ENCODE assay signal across 1 cellular context in the genomic region with DNA sequence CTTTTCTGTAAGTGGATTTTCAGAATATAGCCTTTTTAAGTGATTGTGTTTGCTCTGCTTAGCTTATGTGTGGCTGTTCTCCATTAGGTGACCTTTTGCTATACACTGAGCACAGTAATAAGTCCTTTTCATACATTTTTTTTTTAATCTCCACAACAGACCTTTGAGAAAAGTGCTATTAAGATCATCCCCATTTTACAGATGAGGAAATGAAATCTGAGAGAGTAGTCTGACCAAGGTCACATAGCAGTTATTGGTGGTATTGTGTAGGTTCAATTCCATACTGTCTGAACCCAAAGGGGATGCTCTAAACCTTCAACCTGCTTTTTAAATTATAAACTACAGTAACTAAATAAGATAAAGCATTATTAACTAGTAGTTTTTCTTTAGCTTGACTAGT.
TF ChIP-seq lines count a peak whose summit lies in the region.

No MANE protein-coding gene starts in this region.

TF ChIP-seq in WTC11, 78 proteins besides CTCF, POLR2A, EP300 and RAD21 (continued from another document):
- TF ChIP-seq, protein P1, sequence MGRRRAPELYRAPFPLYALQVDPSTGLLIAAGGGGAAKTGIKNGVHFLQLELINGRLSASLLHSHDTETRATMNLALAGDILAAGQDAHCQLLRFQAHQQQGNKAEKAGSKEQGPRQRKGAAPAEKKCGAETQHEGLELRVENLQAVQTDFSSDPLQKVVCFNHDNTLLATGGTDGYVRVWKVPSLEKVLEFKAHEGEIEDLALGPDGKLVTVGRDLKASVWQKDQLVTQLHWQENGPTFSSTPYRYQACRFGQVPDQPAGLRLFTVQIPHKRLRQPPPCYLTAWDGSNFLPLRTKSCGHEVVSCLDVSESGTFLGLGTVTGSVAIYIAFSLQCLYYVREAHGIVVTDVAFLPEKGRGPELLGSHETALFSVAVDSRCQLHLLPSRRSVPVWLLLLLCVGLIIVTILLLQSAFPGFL (CRISPR knock-in tag; IDR thresholded peaks at IDR 0.05; ENCODE audit: borderline replicate concordance), result no peak
